Comparison of ENCODE assay signal across 8 cellular contexts in the genomic region with DNA sequence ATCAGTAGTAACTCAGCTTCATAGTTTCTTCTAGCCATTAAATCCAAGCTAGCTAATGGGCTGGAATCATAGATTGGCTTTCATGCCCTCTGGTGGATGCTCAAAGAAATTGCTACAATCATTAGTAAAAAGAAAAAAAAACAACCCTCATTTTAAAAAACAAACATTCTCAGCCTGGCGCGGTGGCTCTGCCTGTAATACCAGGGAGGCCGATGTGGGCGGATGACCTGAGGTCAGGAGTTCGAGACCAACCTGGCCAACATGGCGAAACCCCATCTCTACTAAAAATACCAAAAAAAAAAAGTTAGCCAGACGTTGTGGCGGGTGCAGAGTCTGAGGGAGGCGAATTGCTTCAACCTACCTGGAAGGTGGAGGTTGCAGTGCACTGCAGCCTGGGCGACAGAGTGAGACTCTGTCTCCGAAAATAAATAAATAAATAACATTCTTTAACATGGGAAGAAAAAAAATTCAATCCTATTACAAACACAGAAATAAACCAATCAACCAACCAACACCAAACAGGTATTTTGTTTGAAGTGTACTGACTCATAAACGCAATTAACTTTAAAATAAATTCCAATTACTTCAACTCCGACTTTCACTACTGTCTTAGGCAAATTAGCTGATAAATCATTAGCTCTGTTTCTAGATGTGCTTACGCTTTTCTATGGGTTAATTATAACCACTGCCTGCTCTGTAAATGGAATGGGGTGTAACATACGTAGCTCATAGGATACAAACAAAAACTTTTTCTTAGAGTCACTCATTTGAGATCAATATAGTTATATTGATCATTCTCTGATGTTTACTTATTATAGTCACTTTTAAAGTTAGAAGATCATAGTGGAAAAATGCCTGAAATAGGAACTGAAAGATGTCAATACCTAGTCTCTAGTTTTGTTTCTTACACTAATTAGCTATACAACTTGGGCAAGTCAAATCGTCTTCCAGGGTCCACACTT. TPM values are rescaled to one million over a fixed set of nuclear protein-coding genes. Genes with fewer than 3 reads are reported as not detected.
DNase-seq lines count a peak whose midpoint lies in the region; FAIRE-seq and TF ChIP-seq lines count a peak whose summit lies in the region.
"Had no signal": no experiment of that assay in that cellular context is flagged by ENCODE, and none has a peak within 500 bp of the region (broad histone marks: within the 10 kb centered on the region; RNA-seq: fewer than 3 reads in every experiment).

No MANE protein-coding gene starts in this region.

- no peak overlapping the region for H3K4me2 ChIP-seq in hepatocyte

- H3K4me3 ChIP-seq in astrocyte of the cerebellum (ENCODE audit: low read depth, low read length) (no peak overlapping the region), hepatocyte (no peak overlapping the region)

- no peaks in the 10 kb centered on the region for H3K27me3 ChIP-seq in hepatocyte

- no peaks in the 10 kb centered on the region for H4K20me1 ChIP-seq in hepatocyte (ENCODE audit: insufficient read depth, poor library complexity, severe bottlenecking)

- no peaks in the 10 kb centered on the region for H3K4me1 ChIP-seq in hepatocyte (ENCODE audit: insufficient read depth)

- H3K9me3 ChIP-seq in hepatocyte (ENCODE audit: low read depth) = no peaks in the 10 kb centered on the region

- H3K79me2 ChIP-seq in hepatocyte = no peaks in the 10 kb centered on the region

- H3K27ac ChIP-seq in hepatocyte = no peak overlapping the region

- no peak overlapping the region for H2AFZ ChIP-seq in hepatocyte

- TF ChIP-seq CTCF in astrocyte of the cerebellum (IDR thresholded peaks at IDR 0.05; ENCODE audit: low read depth, low read length, missing control alignments) (peak; percentile 67), hepatocyte (IDR thresholded peaks at IDR 0.05; ENCODE audit: poor library complexity) (peak; percentile 70)

- 39% methylated on average over 16 of the region's 16 CpGs for WGBS in hepatocyte (ENCODE audit: low lambda C conversion rate, missing lambda C conversion rate)

- FAIRE-seq in GM12891 (lab: Jason Lieb, UNC) = peak; percentile 71

- no peak for TF ChIP-seq POLR2A in GM12891 (IDR thresholded peaks at IDR 0.05; ENCODE audit: low read depth, low read length)

- CTCF ChIA-PET in HEK293T (lab: Yijun Ruan, JAX) = interaction anchor here (0.5 to 0.6 kb wide), 2 partner anchors 18 to 47 kb away, joined by 3 read pairs; no protein-coding TSS in a partner anchor

- DNase-seq in GM12891 (ENCODE audit: insufficient read length, low spot score) (no peak), HEK293T (ENCODE audit: extremely low spot score) (peak; percentile 35), M059J (ENCODE audit: low read depth) (peak; percentile 81), SK-N-DZ (ENCODE audit: low spot score) (peak; percentile 61), astrocyte of the cerebellum (ENCODE audit: low read depth) (peak; percentile 60), hepatocyte (ENCODE audit: low spot score) (peak; percentile 80)
- peak; percentile 8 to 24 (median 15) for DNase-seq in stimulated activated CD4-positive, alpha-beta T cell treated with anti-CD3 and anti-CD28 coated beads, Interleukin-12 subunit alpha, Interleukin-12 subunit beta, amount 100 ng/mL, for 48 hours (ENCODE audit: low read depth in 2 of 3, low spot score in 1 of 3)

- in situ Hi-C loops in astrocyte of the cerebellum (cut with HindIII; ENCODE audit: low sequenced_read_pairs) = no loop called here

- H3K36me3 ChIP-seq in hepatocyte (replicated peaks; ENCODE audit: insufficient read depth, low read depth) = no peaks in the 10 kb centered on the region

- POLR2A ChIA-PET in HEK293T (lab: Yijun Ruan, JAX) = no interaction called here

- H3K9me2 ChIP-seq in hepatocyte (replicated peaks; ENCODE audit: insufficient read depth) = no peaks in the 10 kb centered on the region

TF ChIP-seq in GM12891, 5 proteins besides CTCF, POLR2A, EP300 and RAD21:
- TF ChIP-seq PAX5 (IDR thresholded peaks at IDR 0.05; ENCODE audit: insufficient read depth, low read length, severe bottlenecking) = no peak

TF ChIP-seq in HEK293T, 16 proteins besides CTCF, POLR2A, EP300 and RAD21:
- no peak for TF ChIP-seq FOXM1 (IDR thresholded peaks at IDR 0.05; ENCODE audit: borderline replicate concordance)
- peak; percentile 84 for TF ChIP-seq ZNF384 (IDR thresholded peaks at IDR 0.05)
- TF ChIP-seq CTBP1 (IDR thresholded peaks at IDR 0.05; ENCODE audit: borderline replicate concordance) = no peak

RNA-seq across cellular contexts. Expression of a gene that starts 24.9 kb away (rescaled TPM):
- not detected for polyA plus RNA-seq in GM12891 (2012; ENCODE audit: low read depth, missing spikeins)
- total RNA-seq in M059J (2014; rRNA removed; shearing (Covaris generic)) = not detected in 2 replicates
- not detected in 2 replicates for polyA plus RNA-seq in SK-N-DZ (2014; cell fraction: cytosol; rRNA removed)
- 0.45 TPM in 1 of 2 replicates, not detected in the other for polyA plus RNA-seq in SK-N-DZ (2014; cell fraction: nucleus; rRNA removed)
- 2.1 and 2.9 TPM in 2 replicates for total RNA-seq in hepatocyte
- polyA plus RNA-seq in hepatocyte = 1.3 and 1.5 TPM in 2 replicates
- total RNA-seq: skeletal muscle tissue had no signal

RNA-seq across cellular contexts. Expression of a gene that starts 36.8 kb away (rescaled TPM):
- polyA plus RNA-seq in GM12891 (2012; ENCODE audit: low read depth, missing spikeins) = 0.80 TPM
- not detected in 2 replicates for total RNA-seq in M059J (2014; rRNA removed; shearing (Covaris generic))
- polyA plus RNA-seq in SK-N-DZ (2014; cell fraction: cytosol; rRNA removed) = not detected in 2 replicates
- polyA plus RNA-seq in SK-N-DZ (2014; cell fraction: nucleus; rRNA removed) = not detected in 2 replicates
- total RNA-seq in hepatocyte = 0.77 and 1.3 TPM in 2 replicates
- polyA plus RNA-seq in hepatocyte = 0.39 and 1.2 TPM in 2 replicates
